ENCODE assay signal across 17 cellular contexts in genomic region chr6:26218824-26219223, GRCh38.
DNase-seq lines count a peak whose midpoint lies in the region; ATAC-seq and TF ChIP-seq lines count a peak whose summit lies in the region.
"Had no signal": no experiment of that assay in that cellular context is flagged by ENCODE, and none has a peak within 500 bp of the region (broad histone marks: within the 10 kb centered on the region; RNA-seq: fewer than 3 reads in every experiment).

No MANE protein-coding gene starts in this region.

- no peaks in the 10 kb centered on the region for H3K27me3 ChIP-seq in DND-41 (ENCODE audit: insufficient read depth, low read length, poor library complexity)
- no peaks in the 10 kb centered on the region for H3K27me3 ChIP-seq in IMR-90 (ENCODE audit: control insufficient read depth, insufficient read depth, low read length)
- H3K27me3 ChIP-seq in iPS-20b (ENCODE audit: insufficient read depth, low read length) = no peaks in the 10 kb centered on the region
- no peaks in the 10 kb centered on the region for H3K27me3 ChIP-seq in CD8-positive, alpha-beta T cell (ENCODE audit: insufficient read depth, low read length)
- no peaks in the 10 kb centered on the region for H3K27me3 ChIP-seq in vagina
- H3K27me3 ChIP-seq: breast epithelium had no signal

- H3K9ac ChIP-seq in DND-41 (ENCODE audit: low read depth, low read length) = peak overlapping the region; percentile 89
- H3K9ac ChIP-seq in IMR-90 (ENCODE audit: low read depth, low read length) = no peak overlapping the region
- peak overlapping the region; percentile 35 for H3K9ac ChIP-seq in SK-N-MC (ENCODE audit: insufficient read length)
- H3K9ac ChIP-seq in iPS-20b (ENCODE audit: low read depth, low read length) = peak overlapping the region; percentile 98; the same call in 1 of the 2 replicates

- DNase-seq in DND-41 (no peak), IMR-90 (no peak), SK-N-MC (ENCODE audit: low read depth, low spot score) (no peak), vagina (ENCODE audit: extremely low spot score in 2 of 2) (no peak)
- no peak for DNase-seq in CD8-positive, alpha-beta T cell
- DNase-seq: activated CD4-positive, alpha-beta T cell treated with anti-CD3 and anti-CD28 coated beads, Interleukin-2, amount 50 U/mL, for 1 hour; activated gamma-delta T cell; hypothalamus; NCI-H2107; right cardiac atrium; stimulated activated CD4-positive, alpha-beta T cell treated with anti-CD3 and anti-CD28 coated beads, Interleukin-1b, Interleukin-23, amount 100 ng/mL, for 48 hours; T-cell; upper lobe of right lung had no signal

- H4K91ac ChIP-seq in IMR-90 (ENCODE audit: insufficient read depth, low read depth, low read length) = no peak overlapping the region

- H3K4me2 ChIP-seq in DND-41 (ENCODE audit: insufficient read depth, low read length) (0 out of 2 replicates have a peak overlapping the region, but pooled peaks have one; percentile 18), IMR-90 (ENCODE audit: low read depth, low read length) (no peak overlapping the region)

- TF ChIP-seq CTCF in DND-41 (IDR thresholded peaks at IDR 0.05; ENCODE audit: borderline replicate concordance, extremely low read depth, low read length, poor library complexity, severe bottlenecking) (no peak), IMR-90 (conservative IDR thresholded peaks at IDR 0.05; ENCODE audit: low read depth, low read length) (no peak), vagina (IDR thresholded peaks at IDR 0.05) (no peak)
- no peak for TF ChIP-seq CTCF in CD8-positive, alpha-beta T cell (IDR thresholded peaks at IDR 0.05)

- H3K36me3 ChIP-seq in DND-41 (ENCODE audit: insufficient read depth, low read length) (no peaks in the 10 kb centered on the region), IMR-90 (ENCODE audit: control insufficient read depth, insufficient read depth, low read length) (no peaks in the 10 kb centered on the region), SK-N-MC (ENCODE audit: insufficient read depth, low read length) (no peaks in the 10 kb centered on the region), iPS-20b (ENCODE audit: insufficient read depth, low read depth, low read length) (no peaks in the 10 kb centered on the region), vagina (no peaks in the 10 kb centered on the region)
- H3K36me3 ChIP-seq in CD8-positive, alpha-beta T cell (ENCODE audit: insufficient read depth, low read length) = no peaks in the 10 kb centered on the region
- H3K36me3 ChIP-seq: breast epithelium, upper lobe of right lung had no signal

- H2AK5ac ChIP-seq in IMR-90 (ENCODE audit: low read depth, low read length) = no peak overlapping the region

- no peak overlapping the region for H3K14ac ChIP-seq in IMR-90 (replicated peaks; ENCODE audit: low read depth, low read length)

- H3K4me3 ChIP-seq in DND-41 (ENCODE audit: low read depth in 1 of 2, low read length in 2 of 2) = no peak overlapping the region
- H3K4me3 ChIP-seq in IMR-90 (ENCODE audit: insufficient read depth, low read depth, low read length) = no peak overlapping the region
- no peak overlapping the region for H3K4me3 ChIP-seq in SK-N-MC
- no peak overlapping the region; the same call in 1 of the 2 replicates for H3K4me3 ChIP-seq in iPS-20b (ENCODE audit: low read length)
- H3K4me3 ChIP-seq in CD8-positive, alpha-beta T cell (ENCODE audit: low read depth, low read length) = no peak overlapping the region
- no peak overlapping the region for H3K4me3 ChIP-seq in vagina
- H3K4me3 ChIP-seq: upper lobe of right lung had no signal

- H2BK120ac ChIP-seq in IMR-90 (ENCODE audit: low read depth, low read length) = peak overlapping the region; percentile 43; the same call in 1 of the 2 replicates

- TF ChIP-seq POLR2A in IMR-90 (IDR thresholded peaks at IDR 0.05; ENCODE audit: low read depth, low read length) = no peak
- no peak for TF ChIP-seq POLR2A in vagina (IDR thresholded peaks at IDR 0.05)

- H3K27ac ChIP-seq in DND-41 (ENCODE audit: low read length) (peak overlapping the region; percentile 76), IMR-90 (ENCODE audit: insufficient read depth, low read length) (no peak overlapping the region), SK-N-MC (peak overlapping the region; percentile 73), iPS-20b (ENCODE audit: low read length) (no peak overlapping the region), vagina (no peak overlapping the region)
- H3K27ac ChIP-seq in CD8-positive, alpha-beta T cell (ENCODE audit: low read depth, low read length) = no peak overlapping the region
- H3K27ac ChIP-seq: breast epithelium, upper lobe of right lung had no signal

- peaks cover 22% of the 10 kb centered on the region for H3K4me1 Mint-ChIP-seq in CD8-positive, alpha-beta T cell (ENCODE audit: low read depth)

- no peak for ATAC-seq in DND-41 (ENCODE audit: insufficient read depth, low read depth)
- ATAC-seq in IMR-90 (ENCODE audit: low read depth) = no peak
- ATAC-seq in HG03108 (IDR thresholded peaks at IDR 0.05; ENCODE audit: unreplicated experiment) = no peak
- no peak for ATAC-seq in CD8-positive, alpha-beta T cell
- ATAC-seq: right cardiac atrium, T-cell, upper lobe of right lung had no signal

- H3K36me3 Mint-ChIP-seq in CD8-positive, alpha-beta T cell = no peaks in the 10 kb centered on the region
- H3K36me3 Mint-ChIP-seq: T-cell had no signal

- H4K8ac ChIP-seq in IMR-90 (ENCODE audit: low read depth in 2 of 2, low read length in 2 of 2) = no peak overlapping the region

- no peak overlapping the region for H3K4ac ChIP-seq in IMR-90 (ENCODE audit: low read depth, low read length)

- H3K27me3 Mint-ChIP-seq in CD8-positive, alpha-beta T cell (ENCODE audit: low read depth) = no peaks in the 10 kb centered on the region
- H3K27me3 Mint-ChIP-seq: T-cell had no signal

- H3K23ac ChIP-seq in IMR-90 (ENCODE audit: low read depth, low read length) = no peak overlapping the region

- H3K27ac Mint-ChIP-seq in CD8-positive, alpha-beta T cell = no peak overlapping the region

- CTCF ChIA-PET in IMR-90 (lab: Yijun Ruan, JAX) = no interaction called here
- CTCF ChIA-PET in CD8-positive, alpha-beta T cell (lab: Charles Lee) = interaction anchor here (0.7 to 3.6 kb wide), 2 partner anchors 15 to 43 kb away, joined by 3 to 22 read pairs; a partner anchor contains a TSS

- H3K18ac ChIP-seq in IMR-90 (ENCODE audit: low read depth, low read length) = no peak overlapping the region

- peaks cover 16% of the 10 kb centered on the region for H3K79me2 ChIP-seq in DND-41 (ENCODE audit: insufficient read depth, low read length)

- H3K4me3 Mint-ChIP-seq in CD8-positive, alpha-beta T cell = no peak overlapping the region
- H3K4me3 Mint-ChIP-seq: T-cell had no signal

- WGBS in IMR-90 (ENCODE audit: extremely low coverage in 2 of 2, insufficient read length in 1 of 2), 2 experiments = 90% methylated on average over 2 of the region's 2 CpGs; no CpG with 5 or more reads in 1 of the 2 experiments

- H4K20me1 ChIP-seq in DND-41 (ENCODE audit: insufficient read depth, low read length) = peaks cover 4% of the 10 kb centered on the region; the same call in 1 of the 2 replicates
- H4K20me1 ChIP-seq in IMR-90 (ENCODE audit: insufficient read depth, low read length) = peaks cover 5% of the 10 kb centered on the region

- no peak overlapping the region for H2AFZ ChIP-seq in DND-41 (ENCODE audit: low read depth, low read length)
- H2AFZ ChIP-seq in IMR-90 (replicated peaks; ENCODE audit: low read length, poor library complexity) = no peak overlapping the region

- POLR2A ChIA-PET in IMR-90 (lab: Charles Lee; ENCODE audit: unreplicated experiment) = no interaction called here
- POLR2A ChIA-PET in CD8-positive, alpha-beta T cell (lab: Charles Lee) = interaction anchor here (0.6 to 1.8 kb wide), 7 partner anchors 14 to 95 kb away, joined by 3 to 10 read pairs (median 5); a partner anchor contains a TSS

- no peak overlapping the region for H4K5ac ChIP-seq in IMR-90 (ENCODE audit: low read depth, low read length)

- intact Hi-C loops in IMR-90 (cut with micrococcal nuclease) = no loop called here
- intact Hi-C loops in CD8-positive, alpha-beta T cell (cut with DNase I, micrococcal nuclease) = loop anchor here in 1 of 2 experiments (5.0 kb wide), 1 partner anchor 117 kb away; a partner anchor contains a TSS
- intact Hi-C loops in vagina (cut with DNase I) = no loop called here

- H3K4me1 ChIP-seq in DND-41 (ENCODE audit: insufficient read depth, low read length) (peaks cover 70% of the 10 kb centered on the region), IMR-90 (ENCODE audit: control insufficient read depth, insufficient read depth, low read length) (no peaks in the 10 kb centered on the region), iPS-20b (ENCODE audit: insufficient read depth, low read length) (peaks cover 21% of the 10 kb centered on the region; the same call in 1 of the 2 replicates), vagina (peaks cover 9% of the 10 kb centered on the region)
- peaks cover 29% of the 10 kb centered on the region for H3K4me1 ChIP-seq in CD8-positive, alpha-beta T cell (ENCODE audit: insufficient read depth, low read length)
- H3K4me1 ChIP-seq: breast epithelium, upper lobe of right lung had no signal

- H2BK20ac ChIP-seq in IMR-90 (ENCODE audit: low read depth, low read length) = no peak overlapping the region

- H2AK9ac ChIP-seq in IMR-90 (replicated peaks; ENCODE audit: low read depth, low read length, poor library complexity) = no peak overlapping the region

- H3K79me1 ChIP-seq in IMR-90 (ENCODE audit: low read depth in 1 of 2, low read length in 2 of 2) = no peaks in the 10 kb centered on the region; a peak in 1 of 4 replicates

- H3K9me3 Mint-ChIP-seq in CD8-positive, alpha-beta T cell = no peaks in the 10 kb centered on the region
- H3K9me3 Mint-ChIP-seq: neural crest cell, T-cell had no signal

- H2BK15ac ChIP-seq in IMR-90 (ENCODE audit: low read depth, low read length) = no peak overlapping the region

- no peaks in the 10 kb centered on the region for H3K9me1 ChIP-seq in IMR-90 (ENCODE audit: insufficient read depth, low read length)

- no peak for TF ChIP-seq RAD21 in IMR-90 (IDR thresholded peaks at IDR 0.05; ENCODE audit: low read length)

- BruUV-seq in IMR-90 (replicated peaks; lab: Mats Ljungman, UMichigan) = no TSS peak

- no peak overlapping the region for H3K56ac ChIP-seq in IMR-90 (ENCODE audit: extremely low read depth, insufficient read depth, low read length)

- dilution Hi-C loops in IMR-90 (cut with HindIII; ENCODE audit: low sequenced_read_pairs, unreplicated experiment) = no loop called here

- no peaks in the 10 kb centered on the region for H3K9me3 ChIP-seq in DND-41 (ENCODE audit: insufficient read depth, low read length, severe bottlenecking)
- H3K9me3 ChIP-seq in IMR-90 (ENCODE audit: control insufficient read depth, insufficient read depth, low read length) = no peaks in the 10 kb centered on the region
- H3K9me3 ChIP-seq in SK-N-MC (ENCODE audit: low read depth, low read length) = no peaks in the 10 kb centered on the region; the same call in 1 of the 2 replicates
- H3K9me3 ChIP-seq in iPS-20b (ENCODE audit: insufficient read depth, low read depth, low read length) = no peaks in the 10 kb centered on the region
- no peaks in the 10 kb centered on the region for H3K9me3 ChIP-seq in CD8-positive, alpha-beta T cell (ENCODE audit: low read length)
- no peaks in the 10 kb centered on the region for H3K9me3 ChIP-seq in vagina
- H3K9me3 ChIP-seq: breast epithelium, upper lobe of right lung had no signal

- H2BK5ac ChIP-seq in IMR-90 (ENCODE audit: low read depth, low read length, poor library complexity, severe bottlenecking) = no peak overlapping the region

- in situ Hi-C loops in IMR-90 (cut with MboI; ENCODE audit: low sequenced_read_pairs) = loop anchor here (25.0 kb wide), 1 partner anchor 1618 kb away; a partner anchor contains a TSS

Comparison
In these comparisons a context has a peak if more than half of its experiments do, and no peak if none do; other contexts are left out.
1. H3K27ac ChIP-seq: peak in DND-41 (single experiment) and SK-N-MC (single experiment); none in IMR-90 (single experiment), iPS-20b (single experiment), CD8-positive, alpha-beta T cell (single experiment) and vagina (single experiment).